ENCODE assay signal across 1 cellular context in the genomic region with DNA sequence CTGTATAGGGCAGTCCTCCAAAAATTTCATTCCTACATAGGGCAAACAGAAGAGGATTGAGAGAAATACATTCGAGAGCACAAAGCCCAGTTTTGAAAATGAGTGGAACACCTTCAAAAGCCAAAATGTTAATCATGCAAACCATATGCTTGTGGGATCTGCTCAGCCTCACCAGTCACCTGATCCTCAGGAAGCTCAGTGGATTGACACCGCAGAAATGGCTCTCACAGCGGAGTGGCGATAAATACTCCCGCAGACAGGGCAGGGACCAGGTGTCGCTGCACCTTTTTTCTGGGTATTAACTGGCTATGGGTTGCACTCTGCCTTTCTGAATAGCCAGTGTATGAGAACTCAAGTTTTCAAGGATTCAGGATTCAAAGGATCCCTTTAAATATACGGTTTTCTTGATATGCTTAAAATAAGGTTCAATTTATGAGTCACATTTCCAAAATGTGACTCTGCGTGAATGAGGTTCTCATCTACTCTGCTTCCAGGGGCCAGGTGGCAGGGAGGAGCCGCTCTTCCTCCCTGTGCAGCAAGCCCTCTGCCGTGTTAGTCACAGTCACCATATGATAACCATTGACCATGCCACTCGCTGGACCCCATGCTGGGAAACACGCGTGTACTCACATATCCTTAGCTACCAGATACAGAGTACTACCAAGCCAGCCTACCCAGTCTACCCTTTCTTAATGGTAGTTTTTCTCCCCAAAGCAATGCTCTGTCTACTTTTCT.
TF ChIP-seq lines count a peak whose summit lies in the region.

No MANE protein-coding gene starts in this region.

TF ChIP-seq in K562, 482 proteins besides CTCF, POLR2A, EP300 and RAD21:
- TF ChIP-seq TCF3 (CRISPR knock-in tag; IDR thresholded peaks at IDR 0.05) (peak; percentile 40; the same call in 1 of the 2 replicates), JUND (IDR thresholded peaks at IDR 0.05; ENCODE audit: borderline replicate concordance, low read depth, low read length) (no peak), JUND (tag; IDR thresholded peaks at IDR 0.05; ENCODE audit: borderline replicate concordance, low read depth, low read length) (no peak), CHD1 (IDR thresholded peaks at IDR 0.05; ENCODE audit: low read length) (no peak), BRF1 (IDR thresholded peaks at IDR 0.05; ENCODE audit: borderline replicate concordance, extremely low read depth, insufficient read length) (no peak), TEAD4 (IDR thresholded peaks at IDR 0.05; ENCODE audit: low read length) (no peak), TEAD4 (CRISPR knock-in tag; IDR thresholded peaks at IDR 0.05; ENCODE audit: borderline replicate concordance) (no peak), USF1 (CRISPR knock-in tag; IDR thresholded peaks at IDR 0.05) (peak; percentile 12; the same call in 1 of the 2 replicates), XRCC4 (IDR thresholded peaks at IDR 0.05; ENCODE audit: extremely low read depth, insufficient read depth, insufficient read length) (no peak), MEF2A (IDR thresholded peaks at IDR 0.05; ENCODE audit: control insufficient read depth, low read depth, low read length) (no peak)
- TF ChIP-seq, protein P1, sequence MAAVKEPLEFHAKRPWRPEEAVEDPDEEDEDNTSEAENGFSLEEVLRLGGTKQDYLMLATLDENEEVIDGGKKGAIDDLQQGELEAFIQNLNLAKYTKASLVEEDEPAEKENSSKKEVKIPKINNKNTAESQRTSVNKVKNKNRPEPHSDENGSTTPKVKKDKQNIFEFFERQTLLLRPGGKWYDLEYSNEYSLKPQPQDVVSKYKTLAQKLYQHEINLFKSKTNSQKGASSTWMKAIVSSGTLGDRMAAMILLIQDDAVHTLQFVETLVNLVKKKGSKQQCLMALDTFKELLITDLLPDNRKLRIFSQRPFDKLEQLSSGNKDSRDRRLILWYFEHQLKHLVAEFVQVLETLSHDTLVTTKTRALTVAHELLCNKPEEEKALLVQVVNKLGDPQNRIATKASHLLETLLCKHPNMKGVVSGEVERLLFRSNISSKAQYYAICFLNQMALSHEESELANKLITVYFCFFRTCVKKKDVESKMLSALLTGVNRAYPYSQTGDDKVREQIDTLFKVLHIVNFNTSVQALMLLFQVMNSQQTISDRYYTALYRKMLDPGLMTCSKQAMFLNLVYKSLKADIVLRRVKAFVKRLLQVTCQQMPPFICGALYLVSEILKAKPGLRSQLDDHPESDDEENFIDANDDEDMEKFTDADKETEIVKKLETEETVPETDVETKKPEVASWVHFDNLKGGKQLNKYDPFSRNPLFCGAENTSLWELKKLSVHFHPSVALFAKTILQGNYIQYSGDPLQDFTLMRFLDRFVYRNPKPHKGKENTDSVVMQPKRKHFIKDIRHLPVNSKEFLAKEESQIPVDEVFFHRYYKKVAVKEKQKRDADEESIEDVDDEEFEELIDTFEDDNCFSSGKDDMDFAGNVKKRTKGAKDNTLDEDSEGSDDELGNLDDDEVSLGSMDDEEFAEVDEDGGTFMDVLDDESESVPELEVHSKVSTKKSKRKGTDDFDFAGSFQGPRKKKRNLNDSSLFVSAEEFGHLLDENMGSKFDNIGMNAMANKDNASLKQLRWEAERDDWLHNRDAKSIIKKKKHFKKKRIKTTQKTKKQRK (IDR thresholded peaks at IDR 0.05; ENCODE audit: borderline replicate concordance, low read depth, low read length): no peak
- TF ChIP-seq, protein P2, sequence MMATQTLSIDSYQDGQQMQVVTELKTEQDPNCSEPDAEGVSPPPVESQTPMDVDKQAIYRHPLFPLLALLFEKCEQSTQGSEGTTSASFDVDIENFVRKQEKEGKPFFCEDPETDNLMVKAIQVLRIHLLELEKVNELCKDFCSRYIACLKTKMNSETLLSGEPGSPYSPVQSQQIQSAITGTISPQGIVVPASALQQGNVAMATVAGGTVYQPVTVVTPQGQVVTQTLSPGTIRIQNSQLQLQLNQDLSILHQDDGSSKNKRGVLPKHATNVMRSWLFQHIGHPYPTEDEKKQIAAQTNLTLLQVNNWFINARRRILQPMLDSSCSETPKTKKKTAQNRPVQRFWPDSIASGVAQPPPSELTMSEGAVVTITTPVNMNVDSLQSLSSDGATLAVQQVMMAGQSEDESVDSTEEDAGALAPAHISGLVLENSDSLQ (IDR thresholded peaks at IDR 0.05): 0 out of 2 replicates have a peak, but pooled peaks have one; percentile 19
TF ChIP-seq in K562: peak in this region for 3.
